Comparison of ENCODE assay signal across 16 cellular contexts in the genomic region with DNA sequence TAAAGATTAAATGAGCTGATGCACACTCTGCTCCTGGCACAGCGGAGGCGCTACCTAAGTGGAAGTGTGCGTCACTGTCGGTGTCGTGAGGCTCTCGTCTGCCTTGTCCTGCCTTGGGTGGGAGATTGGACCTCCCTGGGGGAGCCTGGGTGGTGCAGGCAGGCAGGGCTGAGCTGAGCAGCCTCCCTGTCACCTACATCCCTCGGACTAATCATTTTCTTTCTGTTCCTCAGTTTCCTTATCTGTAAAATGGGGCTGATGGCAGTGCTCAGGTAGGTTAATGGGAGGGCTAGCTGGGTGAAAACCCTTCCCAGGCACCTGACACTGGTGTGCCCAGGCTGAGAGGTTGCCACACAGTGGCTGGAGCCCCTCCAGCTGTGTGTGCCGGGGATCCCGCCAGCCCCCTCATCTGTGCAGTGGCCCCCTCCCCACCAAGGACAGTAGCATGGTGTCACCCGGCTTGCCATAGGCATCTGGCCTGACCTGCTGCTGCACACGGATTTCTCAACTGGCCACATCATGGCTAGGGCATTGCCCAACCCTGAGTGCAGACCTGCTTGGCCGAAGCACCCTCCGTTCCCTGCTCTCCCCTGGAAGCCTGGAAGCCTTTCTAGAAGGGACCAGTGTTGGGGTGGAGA. TPM values are rescaled to one million over a fixed set of nuclear protein-coding genes. Genes with fewer than 3 reads are reported as not detected.
DNase-seq lines count a peak whose midpoint lies in the region; ATAC-seq, FAIRE-seq and TF ChIP-seq lines count a peak whose summit lies in the region.
"Had no signal": no experiment of that assay in that cellular context is flagged by ENCODE, and none has a peak within 500 bp of the region (broad histone marks: within the 10 kb centered on the region; RNA-seq: fewer than 3 reads in every experiment).

No MANE protein-coding gene starts in this region.

- H3K4me3 ChIP-seq in IMR-90 (ENCODE audit: insufficient read depth, low read depth, low read length), result no peak overlapping the region
- H3K4me3 ChIP-seq in GM12878, result no peak overlapping the region
- H3K4me3 ChIP-seq in neutrophil (ENCODE audit: low read depth in 1 of 2, low read length in 1 of 2), result peak overlapping the region in 1 of 2 experiments; percentile 6
- H3K4me3 ChIP-seq: breast epithelium, pancreas, SJCRH30 had no signal

- H3K14ac ChIP-seq in IMR-90 (replicated peaks; ENCODE audit: low read depth, low read length), result no peak overlapping the region

- H3K9ac ChIP-seq in IMR-90 (ENCODE audit: low read depth, low read length), result no peak overlapping the region
- H3K9ac ChIP-seq in GM12878 (ENCODE audit: control insufficient read depth, insufficient read depth, low read length), result no peak overlapping the region

- no peak for ATAC-seq in IMR-90 (ENCODE audit: low read depth)
- ATAC-seq in GM12878, result no peak
- ATAC-seq in GM21529 (IDR thresholded peaks at IDR 0.05; ENCODE audit: unreplicated experiment), result no peak
- ATAC-seq in HG02610 (IDR thresholded peaks at IDR 0.05; ENCODE audit: unreplicated experiment), result no peak
- ATAC-seq: activated CD4-positive, CD25-positive, alpha-beta regulatory T cell treated with anti-CD3 and anti-CD28 coated beads, Interleukin-2, amount 50 U/mL, for 24 hours had no signal

- H3K79me2 ChIP-seq in GM12878 (ENCODE audit: control insufficient read depth, insufficient read depth, low read length), result peaks cover 47% of the 10 kb centered on the region

- H3K4me2 ChIP-seq in IMR-90 (ENCODE audit: low read depth, low read length) (no peak overlapping the region), GM12878 (ENCODE audit: control insufficient read depth, insufficient read depth) (0 out of 2 replicates have a peak overlapping the region, but pooled peaks have one; percentile 17)

- H2BK120ac ChIP-seq in IMR-90 (ENCODE audit: low read depth, low read length), result no peak overlapping the region

- peaks cover 16% of the 10 kb centered on the region for H3K4me1 ChIP-seq in IMR-90 (ENCODE audit: control insufficient read depth, insufficient read depth, low read length)
- H3K4me1 ChIP-seq in GM12878 (ENCODE audit: control insufficient read depth, insufficient read depth, low read length), result peaks cover 32% of the 10 kb centered on the region
- H3K4me1 ChIP-seq in neutrophil (ENCODE audit: control insufficient read depth in 1 of 2, insufficient read depth in 1 of 2, low read depth in 1 of 2, low read length in 1 of 2), result peaks cover 72 to 73% of the 10 kb centered on the region in 2 experiments
- H3K4me1 ChIP-seq: breast epithelium, pancreas had no signal

- SMC1A ChIA-PET in GM12878 (lab: Charles Lee; ENCODE audit: uncharacterized antibody, unreplicated experiment), result interaction anchor here (0.9 kb wide), 1 partner anchor 11 kb away, joined by 4 read pairs; no protein-coding TSS in a partner anchor

- POLR2A ChIA-PET in IMR-90 (lab: Charles Lee; ENCODE audit: unreplicated experiment) (no interaction called here), GM12878 (lab: Charles Lee) (interaction anchor here (0.6 kb wide), 1 partner anchor 10 kb away, joined by 7 read pairs; no protein-coding TSS in a partner anchor)

- H3K27me3 ChIP-seq in IMR-90 (ENCODE audit: control insufficient read depth, insufficient read depth, low read length), result no peaks in the 10 kb centered on the region
- H3K27me3 ChIP-seq in GM12878 (replicated peaks in 1 of 2; ENCODE audit: control insufficient read depth in 2 of 2, insufficient read depth in 2 of 2, low read length in 1 of 2), result no peaks in the 10 kb centered on the region
- no peaks in the 10 kb centered on the region for H3K27me3 ChIP-seq in neutrophil
- H3K27me3 ChIP-seq: breast epithelium, pancreas, SJCRH30 had no signal

- H3K27ac ChIP-seq in IMR-90 (ENCODE audit: insufficient read depth, low read length) (no peak overlapping the region), GM12878 (ENCODE audit: control insufficient read depth, insufficient read depth) (no peak overlapping the region), neutrophil (peak overlapping the region; percentile 55)
- H3K27ac ChIP-seq: breast epithelium, pancreas, SJCRH30 had no signal

- in situ Hi-C loops in IMR-90 (cut with MboI; ENCODE audit: low sequenced_read_pairs), result no loop called here
- in situ Hi-C loops in GM12878 (cut with MboI), result no loop called here

- peaks cover 23 to 59% of the 10 kb centered on the region in 2 experiments for H3K79me1 ChIP-seq in IMR-90 (ENCODE audit: low read depth in 1 of 2, low read length in 2 of 2)

- no peak overlapping the region for H4K91ac ChIP-seq in IMR-90 (ENCODE audit: insufficient read depth, low read depth, low read length)

- dilution Hi-C loops in IMR-90 (cut with HindIII; ENCODE audit: low sequenced_read_pairs, unreplicated experiment), result no loop called here

- no peak overlapping the region for H2AFZ ChIP-seq in IMR-90 (replicated peaks; ENCODE audit: low read length, poor library complexity)
- H2AFZ ChIP-seq in GM12878 (ENCODE audit: control insufficient read depth, low read depth, low read length), result no peak overlapping the region

- TF ChIP-seq RAD21 in IMR-90 (IDR thresholded peaks at IDR 0.05; ENCODE audit: low read length), result no peak
- TF ChIP-seq RAD21 in GM12878 (IDR thresholded peaks at IDR 0.05; ENCODE audit: insufficient read depth, low read depth, low read length), result no peak

- TF ChIP-seq CTCF in IMR-90 (conservative IDR thresholded peaks at IDR 0.05; ENCODE audit: low read depth, low read length) (no peak), GM12878 (IDR thresholded peaks at IDR 0.05 in 2 of 3, conservative IDR thresholded peaks at IDR 0.05 in 1 of 3; ENCODE audit: control insufficient read depth in 2 of 3, extremely low read depth in 1 of 3, insufficient read depth in 1 of 3, low read depth in 3 of 3, low read length in 3 of 3) (no peak), neutrophil (IDR thresholded peaks at IDR 0.05) (no peak)

- CTCF ChIA-PET in IMR-90 (lab: Yijun Ruan, JAX), result no interaction called here
- CTCF ChIA-PET in GM12878 (lab: Yijun Ruan, JAX), result interaction anchor here (1.1 to 3.2 kb wide), 2 partner anchors 9 to 412 kb away, joined by 3 to 15 read pairs; no protein-coding TSS in a partner anchor

- H4K20me1 ChIP-seq in IMR-90 (ENCODE audit: insufficient read depth, low read length) (peaks cover 3% of the 10 kb centered on the region; the same call in 1 of the 2 replicates), GM12878 (ENCODE audit: control insufficient read depth, insufficient read depth) (no peaks in the 10 kb centered on the region)

- no peak overlapping the region for H2BK20ac ChIP-seq in IMR-90 (ENCODE audit: low read depth, low read length)

- H4K8ac ChIP-seq in IMR-90 (ENCODE audit: low read depth in 2 of 2, low read length in 2 of 2), result no peak overlapping the region

- TF ChIP-seq EP300 in GM12878 (IDR thresholded peaks at IDR 0.05; ENCODE audit: borderline replicate concordance in 1 of 2, control insufficient read depth in 1 of 2, low read depth in 2 of 2, low read length in 2 of 2), result no peak

- no peak overlapping the region for H2BK15ac ChIP-seq in IMR-90 (ENCODE audit: low read depth, low read length)

- no peak overlapping the region for H3K4ac ChIP-seq in IMR-90 (ENCODE audit: low read depth, low read length)

- no peak for FAIRE-seq in GM12878 (lab: Jason Lieb, UNC)
- FAIRE-seq: pancreas had no signal

- no peaks in the 10 kb centered on the region for H3K9me3 ChIP-seq in IMR-90 (ENCODE audit: control insufficient read depth, insufficient read depth, low read length)
- no peaks in the 10 kb centered on the region for H3K9me3 ChIP-seq in GM12878 (replicated peaks; ENCODE audit: control insufficient read depth, insufficient read depth, low read length)
- H3K9me3 ChIP-seq in neutrophil, result no peaks in the 10 kb centered on the region
- H3K9me3 ChIP-seq: breast epithelium, pancreas, SJCRH30 had no signal

- RAD21 ChIA-PET in GM12878 (lab: Charles Lee; ENCODE audit: unreplicated experiment), result interaction anchor here (1.1 kb wide), 1 partner anchor 14 kb away, joined by 3 read pairs; no protein-coding TSS in a partner anchor

- no peak overlapping the region for H2AK5ac ChIP-seq in IMR-90 (ENCODE audit: low read depth, low read length)

- H3K56ac ChIP-seq in IMR-90 (ENCODE audit: extremely low read depth, insufficient read depth, low read length), result no peak overlapping the region

- no peak overlapping the region for H4K5ac ChIP-seq in IMR-90 (ENCODE audit: low read depth, low read length)

- H3K36me3 ChIP-seq in IMR-90 (ENCODE audit: control insufficient read depth, insufficient read depth, low read length), result peaks cover 2% of the 10 kb centered on the region; the same call in 1 of the 2 replicates
- 0 out of 4 replicates have a peak, but pooled peaks cover 0 to 2% of the 10 kb centered on the region in 2 experiments for H3K36me3 ChIP-seq in GM12878 (ENCODE audit: control insufficient read depth in 2 of 2, insufficient read depth in 2 of 2, low read length in 1 of 2)
- no peaks in the 10 kb centered on the region for H3K36me3 ChIP-seq in neutrophil
- H3K36me3 ChIP-seq: breast epithelium, pancreas, SJCRH30 had no signal

- no peak overlapping the region for H2BK5ac ChIP-seq in IMR-90 (ENCODE audit: low read depth, low read length, poor library complexity, severe bottlenecking)

- DNase-seq in activated T-cell treated with anti-CD3 and anti-CD28 coated beads, Interleukin-2, amount 50 U/mL, for 1 hour, result peak; percentile 17
- DNase-seq in activated T-cell treated with anti-CD3 and anti-CD28 coated beads for 4 hours, result no peak
- DNase-seq in IMR-90, result no peak
- no peak for DNase-seq in GM12878 (ENCODE audit: low read depth, low spot score)
- no peak for DNase-seq in NCI-H2227 treated with DMSO at 0.1 percent for 48 hours (lab: John Stamatoyannopoulos, UW)
- DNase-seq: endodermal cell, foreskin fibroblast, mesendoderm, NCI-H2081, SJCRH30 had no signal

- no peak for TF ChIP-seq POLR2A in IMR-90 (IDR thresholded peaks at IDR 0.05; ENCODE audit: low read depth, low read length)
- no peak for TF ChIP-seq POLR2A in GM12878 (IDR thresholded peaks at IDR 0.05; ENCODE audit: low read depth, low read length)

- H3K23ac ChIP-seq in IMR-90 (ENCODE audit: low read depth, low read length), result no peak overlapping the region

- H2AK9ac ChIP-seq in IMR-90 (replicated peaks; ENCODE audit: low read depth, low read length, poor library complexity), result peak overlapping the region; percentile 31

- intact Hi-C loops in IMR-90 (cut with micrococcal nuclease), result no loop called here
- intact Hi-C loops in GM12878 (cut with micrococcal nuclease; ENCODE audit: unreplicated experiment), result loop anchor here (5.0 to 10.0 kb wide), 2 partner anchors 116 to 412 kb away; partner anchors contain the start of genes SNX20 and TENT4B

- no peak overlapping the region for H3K18ac ChIP-seq in IMR-90 (ENCODE audit: low read depth, low read length)

- no TSS peak for BruUV-seq in IMR-90 (replicated peaks; lab: Mats Ljungman, UMichigan)
- BruUV-seq in GM12878 (replicated peaks; lab: Mats Ljungman, UMichigan), result no TSS peak

- 94% methylated on average over 9 of the region's 13 CpGs; no CpG with 5 or more reads in 1 of the 2 experiments for WGBS in IMR-90 (ENCODE audit: extremely low coverage in 2 of 2, insufficient read length in 1 of 2), 2 experiments
- WGBS in GM12878 (ENCODE audit: insufficient coverage, insufficient replicate concordance, low lambda C conversion rate, missing lambda C conversion rate), result 97% methylated on average over 13 of the region's 13 CpGs

- peaks cover 9% of the 10 kb centered on the region; the same call in 1 of the 2 replicates for H3K9me1 ChIP-seq in IMR-90 (ENCODE audit: insufficient read depth, low read length)

RNA-seq across cellular contexts. Expression of gene ADCY7, which starts 4.3 kb away (rescaled TPM):
- total RNA-seq in IMR-90 (2012; rRNA removed) (12.2 and 15.2 TPM in 2 replicates), GM12878 (2014; rRNA removed) (44.2 and 47.1 TPM in 2 replicates), GM12878 (2014; rRNA removed; fragmentation: Illumina TruSeq; extraction: Trizol) (16.0 and 17.2 TPM in 2 replicates), GM12878 (2021) (71.2 and 87.9 TPM in 2 replicates)
- polyA plus RNA-seq in IMR-90 (2012; rRNA removed) (16.6 and 17.1 TPM in 2 replicates), GM12878 (2011; rRNA removed) (16.9 and 18.7 TPM in 2 replicates), GM12878 (2014; fragmentation: Illumina TruSeq; extraction: Trizol) (16.8 and 19.6 TPM in 2 replicates), GM12878 (2014; fragmentation: Nextera tagmentation; extraction: Ambion mirVana) (1 to 10 TPM; 1.2 to 1.3 TPM), GM12878 (2014; rRNA removed) (45.5 and 52.1 TPM in 2 replicates), GM12878 (2016; fragmentation: Nextera tagmentation; extraction: Ambion mirVana) (10 to 100 TPM; 29.2 to 32.7 TPM)
- 8.3 and 16.7 TPM in 2 replicates for polyA plus RNA-seq in IMR-90 (2012; cell fraction: cytosol; rRNA removed)
- polyA plus RNA-seq in IMR-90 (2012; cell fraction: nucleus; rRNA removed; ENCODE audit: low replicate concordance), result 29.6 and 55.4 TPM in 2 replicates
- total RNA-seq in GM12878 (2013; cell fraction: nucleolus; rRNA removed), result 244 and 253 TPM in 2 replicates
- 8.7 TPM for polyA plus RNA-seq in GM12878 (2011; ENCODE audit: low read depth)
- polyA plus RNA-seq in GM12878 (2011; cell fraction: cytosol; rRNA removed), result 21.3 and 33.9 TPM in 2 replicates
- 169 and 171 TPM in 2 replicates for polyA plus RNA-seq in GM12878 (2011; cell fraction: nucleus; rRNA removed)
- 19.4 and 25.6 TPM in 2 replicates for polyA plus RNA-seq in GM12878 (2012)
- 54.8 and 75.2 TPM in 2 replicates for polyA minus RNA-seq in GM12878 (2011; rRNA and poly(A)+ RNA removed)
- 25.4 and 26.3 TPM in 2 replicates for polyA minus RNA-seq in GM12878 (2011; cell fraction: cytosol; rRNA and poly(A)+ RNA removed)
- 83.2 and 107 TPM in 2 replicates for polyA minus RNA-seq in GM12878 (2011; cell fraction: nucleus; rRNA and poly(A)+ RNA removed)
